In the genomic region with DNA sequence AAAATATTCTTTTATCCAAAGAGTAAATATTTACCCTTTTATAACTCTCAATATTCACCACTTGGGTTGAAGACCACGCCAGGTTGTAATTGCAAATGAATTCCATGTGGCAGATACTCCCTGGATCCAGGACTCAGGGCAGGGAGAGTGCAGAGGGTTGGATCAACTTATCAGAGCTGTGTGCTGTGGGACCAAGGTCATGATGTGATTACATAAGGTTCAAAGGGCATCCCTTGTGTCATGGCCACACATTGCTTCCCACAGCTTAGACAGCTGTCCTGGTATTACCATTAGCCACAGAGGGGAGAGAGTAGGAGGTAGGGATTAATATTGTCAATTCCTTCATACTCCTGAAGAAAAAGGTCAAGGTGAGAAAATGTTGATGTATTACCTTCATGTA, we compare ENCODE assay signal across 1 cellular context.
TF ChIP-seq lines count a peak whose summit lies in the region.

No MANE protein-coding gene starts in this region.

TF ChIP-seq in HepG2, 621 proteins besides CTCF, POLR2A, EP300 and RAD21 (continued from another document and continues in another):
- TF ChIP-seq MIER2 (CRISPR knock-in tag; IDR thresholded peaks at IDR 0.05): peak; percentile 68; the same call in 1 of the 2 replicates
- TF ChIP-seq ZGPAT (CRISPR knock-in tag; IDR thresholded peaks at IDR 0.05): peak; percentile 42; the same call in 1 of the 2 replicates
- peak; percentile 37; the same call in 1 of the 2 replicates for TF ChIP-seq MEIS1 (CRISPR knock-in tag; IDR thresholded peaks at IDR 0.05; ENCODE audit: borderline replicate concordance)
- TF ChIP-seq HMG20A (CRISPR knock-in tag; IDR thresholded peaks at IDR 0.05; ENCODE audit: borderline replicate concordance): peak; percentile 95
- TF ChIP-seq POGZ (CRISPR knock-in tag; IDR thresholded peaks at IDR 0.05): peak; percentile 92
- 0 out of 2 replicates have a peak, but pooled peaks have one; percentile 8 for TF ChIP-seq FOXK2 (IDR thresholded peaks at IDR 0.05)
- TF ChIP-seq ZIK1 (CRISPR knock-in tag; IDR thresholded peaks at IDR 0.05; ENCODE audit: borderline replicate concordance, low read depth): no peak
- TF ChIP-seq ZSCAN29 (CRISPR knock-in tag; conservative IDR thresholded peaks at IDR 0.05): 0 out of 2 replicates have a peak, but pooled peaks have one; percentile 31
- peak; percentile 92; the same call in 1 of the 2 replicates for TF ChIP-seq TRIM24 (CRISPR knock-in tag; IDR thresholded peaks at IDR 0.05)
- peak; percentile 86 for TF ChIP-seq NR2F6 (IDR thresholded peaks at IDR 0.05)
- peak; percentile 95 for TF ChIP-seq NR2F6 (CRISPR knock-in tag; IDR thresholded peaks at IDR 0.05)
- TF ChIP-seq, protein P1, sequence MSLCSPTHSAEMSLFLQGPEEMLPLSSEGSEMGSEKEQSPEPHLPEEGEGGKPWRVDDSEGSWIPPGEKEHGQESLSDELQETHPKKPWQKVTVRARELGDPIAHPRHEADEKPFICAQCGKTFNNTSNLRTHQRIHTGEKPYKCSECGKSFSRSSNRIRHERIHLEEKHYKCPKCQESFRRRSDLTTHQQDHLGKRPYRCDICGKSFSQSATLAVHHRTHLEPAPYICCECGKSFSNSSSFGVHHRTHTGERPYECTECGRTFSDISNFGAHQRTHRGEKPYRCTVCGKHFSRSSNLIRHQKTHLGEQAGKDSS (CRISPR knock-in tag; IDR thresholded peaks at IDR 0.05; ENCODE audit: borderline replicate concordance, low read depth): peak; percentile 48; the same call in 1 of the 2 replicates
- TF ChIP-seq, protein P2, sequence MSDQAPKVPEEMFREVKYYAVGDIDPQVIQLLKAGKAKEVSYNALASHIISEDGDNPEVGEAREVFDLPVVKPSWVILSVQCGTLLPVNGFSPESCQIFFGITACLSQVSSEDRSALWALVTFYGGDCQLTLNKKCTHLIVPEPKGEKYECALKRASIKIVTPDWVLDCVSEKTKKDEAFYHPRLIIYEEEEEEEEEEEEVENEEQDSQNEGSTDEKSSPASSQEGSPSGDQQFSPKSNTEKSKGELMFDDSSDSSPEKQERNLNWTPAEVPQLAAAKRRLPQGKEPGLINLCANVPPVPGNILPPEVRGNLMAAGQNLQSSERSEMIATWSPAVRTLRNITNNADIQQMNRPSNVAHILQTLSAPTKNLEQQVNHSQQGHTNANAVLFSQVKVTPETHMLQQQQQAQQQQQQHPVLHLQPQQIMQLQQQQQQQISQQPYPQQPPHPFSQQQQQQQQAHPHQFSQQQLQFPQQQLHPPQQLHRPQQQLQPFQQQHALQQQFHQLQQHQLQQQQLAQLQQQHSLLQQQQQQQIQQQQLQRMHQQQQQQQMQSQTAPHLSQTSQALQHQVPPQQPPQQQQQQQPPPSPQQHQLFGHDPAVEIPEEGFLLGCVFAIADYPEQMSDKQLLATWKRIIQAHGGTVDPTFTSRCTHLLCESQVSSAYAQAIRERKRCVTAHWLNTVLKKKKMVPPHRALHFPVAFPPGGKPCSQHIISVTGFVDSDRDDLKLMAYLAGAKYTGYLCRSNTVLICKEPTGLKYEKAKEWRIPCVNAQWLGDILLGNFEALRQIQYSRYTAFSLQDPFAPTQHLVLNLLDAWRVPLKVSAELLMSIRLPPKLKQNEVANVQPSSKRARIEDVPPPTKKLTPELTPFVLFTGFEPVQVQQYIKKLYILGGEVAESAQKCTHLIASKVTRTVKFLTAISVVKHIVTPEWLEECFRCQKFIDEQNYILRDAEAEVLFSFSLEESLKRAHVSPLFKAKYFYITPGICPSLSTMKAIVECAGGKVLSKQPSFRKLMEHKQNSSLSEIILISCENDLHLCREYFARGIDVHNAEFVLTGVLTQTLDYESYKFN (CRISPR knock-in tag; conservative IDR thresholded peaks at IDR 0.05): peak; percentile 78
- TF ChIP-seq ZNF577 (CRISPR knock-in tag; IDR thresholded peaks at IDR 0.05; ENCODE audit: borderline replicate concordance, low read depth): no peak
- TF ChIP-seq FOXA3 (CRISPR knock-in tag; IDR thresholded peaks at IDR 0.05): peak; percentile 80
- TF ChIP-seq, protein P3, sequence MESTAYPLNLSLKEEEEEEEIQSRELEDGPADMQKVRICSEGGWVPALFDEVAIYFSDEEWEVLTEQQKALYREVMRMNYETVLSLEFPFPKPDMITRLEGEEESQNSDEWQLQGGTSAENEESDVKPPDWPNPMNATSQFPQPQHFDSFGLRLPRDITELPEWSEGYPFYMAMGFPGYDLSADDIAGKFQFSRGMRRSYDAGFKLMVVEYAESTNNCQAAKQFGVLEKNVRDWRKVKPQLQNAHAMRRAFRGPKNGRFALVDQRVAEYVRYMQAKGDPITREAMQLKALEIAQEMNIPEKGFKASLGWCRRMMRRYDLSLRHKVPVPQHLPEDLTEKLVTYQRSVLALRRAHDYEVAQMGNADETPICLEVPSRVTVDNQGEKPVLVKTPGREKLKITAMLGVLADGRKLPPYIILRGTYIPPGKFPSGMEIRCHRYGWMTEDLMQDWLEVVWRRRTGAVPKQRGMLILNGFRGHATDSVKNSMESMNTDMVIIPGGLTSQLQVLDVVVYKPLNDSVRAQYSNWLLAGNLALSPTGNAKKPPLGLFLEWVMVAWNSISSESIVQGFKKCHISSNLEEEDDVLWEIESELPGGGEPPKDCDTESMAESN (CRISPR knock-in tag; conservative IDR thresholded peaks at IDR 0.05): 0 out of 2 replicates have a peak, but pooled peaks have one; percentile 35
- peak; percentile 79 for TF ChIP-seq DPF2 (CRISPR knock-in tag; IDR thresholded peaks at IDR 0.05; ENCODE audit: borderline replicate concordance, low read depth)
- TF ChIP-seq ZNF264 (CRISPR knock-in tag; IDR thresholded peaks at IDR 0.05): 0 out of 2 replicates have a peak, but pooled peaks have one; percentile 21
- TF ChIP-seq ZNF414 (CRISPR knock-in tag; IDR thresholded peaks at IDR 0.05): 0 out of 2 replicates have a peak, but pooled peaks have one; percentile 44
- TF ChIP-seq SP5 (CRISPR knock-in tag; IDR thresholded peaks at IDR 0.05; ENCODE audit: borderline replicate concordance, low read depth): 0 out of 2 replicates have a peak, but pooled peaks have one; percentile 22
- peak; percentile 42; the same call in 1 of the 2 replicates for TF ChIP-seq DRAP1 (CRISPR knock-in tag; IDR thresholded peaks at IDR 0.05)
- no peak for TF ChIP-seq SOX13 (IDR thresholded peaks at IDR 0.05)
- peak in 1 of 2 experiments; percentile 78; a peak in 2 of 4 replicates for TF ChIP-seq SOX13 (CRISPR knock-in tag; conservative IDR thresholded peaks at IDR 0.05 in 1 of 2, IDR thresholded peaks at IDR 0.05 in 1 of 2)
- TF ChIP-seq RCOR2 (CRISPR knock-in tag; IDR thresholded peaks at IDR 0.05): 0 out of 2 replicates have a peak, but pooled peaks have one; percentile 40
- TF ChIP-seq SP140L (CRISPR knock-in tag; IDR thresholded peaks at IDR 0.05; ENCODE audit: borderline replicate concordance): no peak
- 0 out of 2 replicates have a peak, but pooled peaks have one; percentile 29 for TF ChIP-seq ZMAT3 (CRISPR knock-in tag; conservative IDR thresholded peaks at IDR 0.05)
- 0 out of 2 replicates have a peak, but pooled peaks have one; percentile 47 for TF ChIP-seq MEF2D (CRISPR knock-in tag; IDR thresholded peaks at IDR 0.05)
- peak; percentile 97 for TF ChIP-seq SALL1 (CRISPR knock-in tag; IDR thresholded peaks at IDR 0.05)
- TF ChIP-seq, protein P4, sequence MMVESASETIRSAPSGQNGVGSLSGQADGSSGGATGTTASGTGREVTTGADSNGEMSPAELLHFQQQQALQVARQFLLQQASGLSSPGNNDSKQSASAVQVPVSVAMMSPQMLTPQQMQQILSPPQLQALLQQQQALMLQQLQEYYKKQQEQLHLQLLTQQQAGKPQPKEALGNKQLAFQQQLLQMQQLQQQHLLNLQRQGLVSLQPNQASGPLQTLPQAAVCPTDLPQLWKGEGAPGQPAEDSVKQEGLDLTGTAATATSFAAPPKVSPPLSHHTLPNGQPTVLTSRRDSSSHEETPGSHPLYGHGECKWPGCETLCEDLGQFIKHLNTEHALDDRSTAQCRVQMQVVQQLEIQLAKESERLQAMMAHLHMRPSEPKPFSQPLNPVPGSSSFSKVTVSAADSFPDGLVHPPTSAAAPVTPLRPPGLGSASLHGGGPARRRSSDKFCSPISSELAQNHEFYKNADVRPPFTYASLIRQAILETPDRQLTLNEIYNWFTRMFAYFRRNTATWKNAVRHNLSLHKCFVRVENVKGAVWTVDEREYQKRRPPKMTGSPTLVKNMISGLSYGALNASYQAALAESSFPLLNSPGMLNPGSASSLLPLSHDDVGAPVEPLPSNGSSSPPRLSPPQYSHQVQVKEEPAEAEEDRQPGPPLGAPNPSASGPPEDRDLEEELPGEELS (CRISPR knock-in tag; IDR thresholded peaks at IDR 0.05): peak; percentile 56; the same call in 1 of the 2 replicates
- TF ChIP-seq, protein P5, sequence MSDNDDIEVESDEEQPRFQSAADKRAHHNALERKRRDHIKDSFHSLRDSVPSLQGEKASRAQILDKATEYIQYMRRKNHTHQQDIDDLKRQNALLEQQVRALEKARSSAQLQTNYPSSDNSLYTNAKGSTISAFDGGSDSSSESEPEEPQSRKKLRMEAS (IDR thresholded peaks at IDR 0.05): peak; percentile 56
- peak; percentile 68; the same call in 1 of the 2 replicates for TF ChIP-seq ZNF609 (CRISPR knock-in tag; IDR thresholded peaks at IDR 0.05; ENCODE audit: borderline replicate concordance)
- TF ChIP-seq ZNF549 (CRISPR knock-in tag; IDR thresholded peaks at IDR 0.05): no peak
- peak; percentile 93 for TF ChIP-seq MIXL1 (CRISPR knock-in tag; IDR thresholded peaks at IDR 0.05)
- peak; percentile 95 for TF ChIP-seq RARA (CRISPR knock-in tag; IDR thresholded peaks at IDR 0.05)
- TF ChIP-seq, protein P6, sequence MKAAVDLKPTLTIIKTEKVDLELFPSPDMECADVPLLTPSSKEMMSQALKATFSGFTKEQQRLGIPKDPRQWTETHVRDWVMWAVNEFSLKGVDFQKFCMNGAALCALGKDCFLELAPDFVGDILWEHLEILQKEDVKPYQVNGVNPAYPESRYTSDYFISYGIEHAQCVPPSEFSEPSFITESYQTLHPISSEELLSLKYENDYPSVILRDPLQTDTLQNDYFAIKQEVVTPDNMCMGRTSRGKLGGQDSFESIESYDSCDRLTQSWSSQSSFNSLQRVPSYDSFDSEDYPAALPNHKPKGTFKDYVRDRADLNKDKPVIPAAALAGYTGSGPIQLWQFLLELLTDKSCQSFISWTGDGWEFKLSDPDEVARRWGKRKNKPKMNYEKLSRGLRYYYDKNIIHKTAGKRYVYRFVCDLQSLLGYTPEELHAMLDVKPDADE (CRISPR knock-in tag; IDR thresholded peaks at IDR 0.05): no peak
- peak; percentile 91; the same call in 1 of the 2 replicates for TF ChIP-seq ZNF709 (CRISPR knock-in tag; IDR thresholded peaks at IDR 0.05)
- no peak for TF ChIP-seq KLF11 (CRISPR knock-in tag; IDR thresholded peaks at IDR 0.05)
- no peak for TF ChIP-seq FOXA1 (IDR thresholded peaks at IDR 0.05)
- peak; percentile 50; the same call in 1 of the 2 replicates for TF ChIP-seq FOXA1 (CRISPR knock-in tag; IDR thresholded peaks at IDR 0.05)
- 0 out of 2 replicates have a peak, but pooled peaks have one; percentile 80 for TF ChIP-seq ZSCAN9 (CRISPR knock-in tag; IDR thresholded peaks at IDR 0.05; ENCODE audit: borderline replicate concordance)
- TF ChIP-seq HNF4G (IDR thresholded peaks at IDR 0.05; ENCODE audit: borderline replicate concordance, low read depth, low read length): peak; percentile 92
- peak; percentile 95; the same call in 1 of the 2 replicates for TF ChIP-seq HNF4G (CRISPR knock-in tag; IDR thresholded peaks at IDR 0.05; ENCODE audit: borderline replicate concordance, low read depth)
- TF ChIP-seq ERF (CRISPR knock-in tag; IDR thresholded peaks at IDR 0.05): 0 out of 2 replicates have a peak, but pooled peaks have one; percentile 42
- no peak for TF ChIP-seq ZNF672 (CRISPR knock-in tag; IDR thresholded peaks at IDR 0.05)
